Comparison of ENCODE assay signal across 18 cellular contexts in genomic region chr3:58028902-58029301, GRCh38.
"Had no signal": no experiment of that assay in that cellular context is flagged by ENCODE, and none has a peak within 500 bp of the region (broad histone marks: within the 10 kb centered on the region; RNA-seq: fewer than 3 reads in every experiment).

No MANE protein-coding gene starts in this region.

- H3K9me3 Mint-ChIP-seq: activated naive CD4-positive, alpha-beta T cell treated with anti-CD3 and anti-CD28 coated beads, Interleukin-2, amount 50 U/mL, for 72 hours; brain; central memory CD8-positive, alpha-beta T cell; immature natural killer cell; neural crest cell had no signal

- H3K36me3 ChIP-seq: heart left ventricle, uterus had no signal

- H3K9me3 ChIP-seq: heart left ventricle, uterus had no signal

- H3K36me3 Mint-ChIP-seq: activated naive CD4-positive, alpha-beta T cell treated with anti-CD3 and anti-CD28 coated beads, Interleukin-2, amount 50 U/mL, for 72 hours; brain; immature natural killer cell had no signal

- FAIRE-seq: endothelial cell of umbilical vein had no signal

- H3K27me3 Mint-ChIP-seq: brain; central memory CD8-positive, alpha-beta T cell had no signal

- H3K4me3 Mint-ChIP-seq: brain; central memory CD8-positive, alpha-beta T cell; immature natural killer cell; neural crest cell had no signal

- ATAC-seq: activated naive CD4-positive, alpha-beta T cell treated with anti-CD3 and anti-CD28 coated beads, Interleukin-2, amount 50 U/mL, for 72 hours; heart left ventricle; sciatic nerve had no signal

- H3K27me3 ChIP-seq: heart left ventricle, uterus had no signal

- DNase-seq: activated CD4-positive, alpha-beta T cell treated with anti-CD3 and anti-CD28 coated beads, Interleukin-2, amount 50 U/mL, for 48 hours; activated effector memory CD4-positive, alpha-beta T cell treated with Interleukin-2 at 50 U/mL for 16 hours; amygdala; cortex of kidney; effector CD8-positive, alpha-beta T cell; foreskin melanocyte; heart left ventricle; immature natural killer cell; stimulated activated CD4-positive, alpha-beta T cell treated with anti-CD3 and anti-CD28 coated beads, Interleukin-1b, Interleukin-23, amount 100 ng/mL, for 48 hours; T-helper 1 cell; T1000; uterus had no signal

- H3K4me3 ChIP-seq: heart left ventricle, uterus had no signal

- H3K27ac Mint-ChIP-seq: brain, immature natural killer cell had no signal
